ENCODE assay signal across 21 cellular contexts in the genomic region with DNA sequence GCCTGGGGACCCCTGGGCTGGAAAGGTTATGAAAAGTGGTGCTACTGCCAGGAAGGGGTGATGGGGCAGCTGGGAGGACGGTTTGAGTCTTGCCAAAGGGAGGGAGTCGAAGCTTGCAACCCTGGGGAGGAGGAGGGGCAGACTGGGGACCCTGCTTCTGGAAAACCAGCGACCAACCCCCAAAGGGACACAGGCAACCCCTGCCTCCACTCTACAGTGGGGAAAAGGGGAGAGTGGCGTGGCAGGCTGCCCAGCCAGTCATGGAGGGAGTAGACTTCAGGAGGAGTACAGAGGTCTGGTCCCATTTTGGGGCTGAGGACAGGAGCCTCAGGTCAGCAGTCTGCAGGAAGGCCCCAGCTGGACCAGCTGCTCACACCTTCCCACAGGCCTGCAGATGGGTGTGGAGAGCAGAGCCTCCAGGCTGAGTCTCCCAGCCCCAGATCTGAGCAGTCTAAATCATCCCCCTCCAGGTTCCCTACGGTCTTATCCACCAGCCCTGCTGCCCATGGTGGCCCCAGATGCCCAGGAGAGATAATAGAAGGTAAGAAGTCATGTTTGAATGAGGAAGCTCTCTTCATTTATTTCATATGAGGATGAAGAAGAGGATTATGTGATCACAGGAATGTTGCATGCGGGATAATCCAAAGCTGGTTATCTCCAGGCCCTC. TPM values are rescaled to one million over a fixed set of nuclear protein-coding genes. Genes with fewer than 3 reads are reported as not detected.
DNase-seq lines count a peak whose midpoint lies in the region; ATAC-seq, FAIRE-seq and TF ChIP-seq lines count a peak whose summit lies in the region.
"Had no signal": no experiment of that assay in that cellular context is flagged by ENCODE, and none has a peak within 500 bp of the region (broad histone marks: within the 10 kb centered on the region; RNA-seq: fewer than 3 reads in every experiment).

No MANE protein-coding gene starts in this region.

- DNase-seq in left ventricle myocardium superior (peak; percentile 27), left ventricle myocardium inferior (no peak), erythroblast (lab: John Stamatoyannopoulos, UW) (peak; percentile 63 to 89), urothelium cell line (ENCODE audit: low spot score) (peak; percentile 4), COR-L47 (lab: John Stamatoyannopoulos, UW) (no peak), ACHN (no peak)
- DNase-seq: activated CD8-positive, alpha-beta memory T cell treated with anti-CD3 and anti-CD28 coated beads for 24 hours; colonic mucosa; GDM1; kidney glomerular epithelial cell; NCI-H2107; NCI-H82; T1000; tibial artery had no signal

- FAIRE-seq in urothelium cell line (lab: Jason Lieb, UNC), result no peak

- TF ChIP-seq POLR2A in erythroblast (IDR thresholded peaks at IDR 0.05; ENCODE audit: low read length), result no peak

- H3K4me2 ChIP-seq in Loucy (ENCODE audit: low read depth, low read length, poor library complexity, severe bottlenecking), result peak overlapping the region; percentile 57

- H3K36me3 ChIP-seq in left ventricle myocardium inferior (peaks cover 25% of the 10 kb centered on the region), Loucy (ENCODE audit: insufficient read depth, low read length) (peaks cover 28% of the 10 kb centered on the region; the same call in 1 of the 2 replicates)
- H3K36me3 ChIP-seq: colonic mucosa had no signal

- peaks cover 32% of the 10 kb centered on the region for H3K79me2 ChIP-seq in Loucy (ENCODE audit: insufficient read depth, low read length)

- no peaks in the 10 kb centered on the region for H3F3A ChIP-seq in Loucy (ENCODE audit: low read depth)

- in situ Hi-C loops in ACHN (cut with HindIII; ENCODE audit: low pct_ligation_motif_present, low pct_unique_long_range_greater_than_20kb, low sequenced_read_pairs), result no loop called here

- no peak overlapping the region for H2AFZ ChIP-seq in Loucy (ENCODE audit: low read length)

- H3K27ac ChIP-seq in left ventricle myocardium inferior (replicated peaks), result no peak overlapping the region
- H3K27ac ChIP-seq: colonic mucosa, heart left ventricle, tibial artery had no signal

- H3K27me3 ChIP-seq in left ventricle myocardium inferior (ENCODE audit: low read depth) (no peaks in the 10 kb centered on the region), Loucy (ENCODE audit: insufficient read depth, low read length, poor library complexity, severe bottlenecking) (no peaks in the 10 kb centered on the region)
- H3K27me3 ChIP-seq: colonic mucosa, heart left ventricle, tibial artery had no signal

- peaks cover 14% of the 10 kb centered on the region for H4K20me1 ChIP-seq in Loucy (ENCODE audit: insufficient read depth, low read length, poor library complexity, severe bottlenecking)

- TF ChIP-seq CTCF in left ventricle myocardium inferior (IDR thresholded peaks at IDR 0.05; ENCODE audit: borderline replicate concordance) (no peak), Loucy (conservative IDR thresholded peaks at IDR 0.05; ENCODE audit: low read length) (no peak)

- H3K9me3 ChIP-seq in left ventricle myocardium inferior (replicated peaks) (no peaks in the 10 kb centered on the region), Loucy (ENCODE audit: insufficient read depth, low read depth, low read length) (no peaks in the 10 kb centered on the region)
- H3K9me3 ChIP-seq: colonic mucosa, heart left ventricle, tibial artery had no signal

- intact Hi-C loops in left ventricle myocardium superior (cut with micrococcal nuclease), result no loop called here
- intact Hi-C loops in left ventricle myocardium inferior (cut with micrococcal nuclease), result no loop called here

- ATAC-seq in left ventricle myocardium superior (no peak), GM18861 (IDR thresholded peaks at IDR 0.05; ENCODE audit: unreplicated experiment) (no peak)
- ATAC-seq: heart left ventricle had no signal

- no peak overlapping the region for H3K4me3 ChIP-seq in left ventricle myocardium inferior
- H3K4me3 ChIP-seq in Loucy (ENCODE audit: low read length, poor library complexity, severe bottlenecking), result no peak overlapping the region
- H3K4me3 ChIP-seq: colonic mucosa, heart left ventricle, tibial artery had no signal

- H3K9me2 ChIP-seq in Loucy (replicated peaks; ENCODE audit: low read depth, low read length), result no peaks in the 10 kb centered on the region

- H3K4me1 ChIP-seq in left ventricle myocardium inferior (peaks cover 24% of the 10 kb centered on the region), Loucy (ENCODE audit: insufficient read depth, low read length, poor library complexity, severe bottlenecking) (peaks cover 12% of the 10 kb centered on the region)
- H3K4me1 ChIP-seq: colonic mucosa had no signal

- H3K9ac ChIP-seq in Loucy (ENCODE audit: low read depth, low read length, poor library complexity, severe bottlenecking), result no peak overlapping the region

RNA-seq across cellular contexts. Expression of gene DDT, which starts 3.3 kb away (rescaled TPM):
- total RNA-seq in left ventricle myocardium superior, result 141 TPM
- total RNA-seq in left ventricle myocardium inferior, result 157 TPM

RNA-seq across cellular contexts. Expression of gene DDTL, which starts 4.3 kb away (rescaled TPM):
- 1.6 TPM for total RNA-seq in left ventricle myocardium superior
- total RNA-seq in left ventricle myocardium inferior, result 1.5 TPM
- total RNA-seq: epithelial cell of proximal tubule, myocyte had no signal

RNA-seq across cellular contexts. Expression of gene GSTT2, which starts 9.0 kb away (rescaled TPM):
- 0.42 TPM for total RNA-seq in left ventricle myocardium superior
- 0.66 TPM for total RNA-seq in left ventricle myocardium inferior
- total RNA-seq: colonic mucosa, epithelial cell of proximal tubule, myocyte had no signal

RNA-seq across cellular contexts. Expression of gene GSTT2B, which starts 10.0 kb away (rescaled TPM):
- 3.2 TPM for total RNA-seq in left ventricle myocardium superior
- total RNA-seq in left ventricle myocardium inferior, result 4.9 TPM

RNA-seq across cellular contexts. Expression of gene GSTT4, which starts 34.3 kb away (rescaled TPM):
- not detected for total RNA-seq in left ventricle myocardium superior
- not detected for total RNA-seq in left ventricle myocardium inferior
- total RNA-seq: colonic mucosa, epithelial cell of proximal tubule, heart left ventricle, LHCN-M2, myocyte, renal cortical epithelial cell had no signal

Comparison
In these comparisons a context has a peak if more than half of its experiments do, and no peak if none do; other contexts are left out.
1. DNase-seq: peak in left ventricle myocardium superior (single experiment), erythroblast (2 of 2) and urothelium cell line (single experiment); none in left ventricle myocardium inferior (single experiment), COR-L47 (single experiment) and ACHN (single experiment).